26 cellular contexts compared by ENCODE assay signal in genomic region chr2:26759845-26760244, GRCh38.
"Had no signal": no experiment of that assay in that cellular context is flagged by ENCODE, and none has a peak within 500 bp of the region (broad histone marks: within the 10 kb centered on the region; RNA-seq: fewer than 3 reads in every experiment).

No MANE protein-coding gene starts in this region.

- H3K27me3 ChIP-seq: cardiac muscle cell had no signal

- H3K36me3 Mint-ChIP-seq: activated naive CD8-positive, alpha-beta T cell treated with anti-CD3 and anti-CD28 coated beads for 36 hours had no signal

- DNase-seq: activated B cell treated with CpG ODN at 0.5 μM for 24 hours; activated CD4-positive, alpha-beta T cell treated with anti-CD3 and anti-CD28 coated beads for 1 hour; activated CD4-positive, alpha-beta T cell treated with anti-CD3 and anti-CD28 coated beads, Interleukin-2, amount 10 ng/mL, durations not matched to agents 24 days and 14 days; activated CD4-positive, alpha-beta T cell treated with anti-CD3 and anti-CD28 coated beads, Interleukin-2, amount 50 U/mL, for 48 hours; activated CD8-positive, alpha-beta memory T cell treated with anti-CD3 and anti-CD28 coated beads, Interleukin-2, amount 10 ng/mL, durations not matched to agents 7 days and 5 days; activated effector memory CD4-positive, alpha-beta T cell treated with anti-CD3 and anti-CD28 coated beads, Interleukin-2, amount 50 U/mL, for 16 hours; activated naive CD4-positive, alpha-beta T cell treated with Interleukin-2 at 50 U/mL for 16 hours; activated naive CD8-positive, alpha-beta T cell treated with anti-CD3 and anti-CD28 coated beads for 36 hours; activated T-cell treated with anti-CD3 and anti-CD28 coated beads, Interleukin-2, amount 50 U/mL, for 24 hours; brain microvascular endothelial cell; cerebellar nuclear complex; MV-4-11; NCI-H1092 treated with DMSO at 0.1 percent for 48 hours; NCI-H1417 treated with DMSO at 0.1 percent for 48 hours; NCI-H1694; NCI-H2029; NCI-H345; NCI-H510A; NCI-H526 treated with DMSO at 0.1 percent for 48 hours; NCI-H82; SIG-M5; T-helper 17 cell; T-helper 9 cell had no signal

- H3K4me3 Mint-ChIP-seq: activated B cell treated with CpG ODN at 0.5 μM for 24 hours; activated CD4-positive, alpha-beta T cell treated with anti-CD3 and anti-CD28 coated beads, Interleukin-2, amount 10 ng/mL, durations not matched to agents 24 days and 14 days; activated CD8-positive, alpha-beta memory T cell treated with anti-CD3 and anti-CD28 coated beads, Interleukin-2, amount 10 ng/mL, durations not matched to agents 7 days and 5 days; activated naive CD8-positive, alpha-beta T cell treated with anti-CD3 and anti-CD28 coated beads for 36 hours; activated T-cell treated with anti-CD3 and anti-CD28 coated beads, Interleukin-2, amount 50 U/mL, for 24 hours; T-helper 17 cell had no signal

- FAIRE-seq: RCC 7860 had no signal

- H3K9ac ChIP-seq: KMS-11 had no signal

- H3K27me3 Mint-ChIP-seq: activated B cell treated with CpG ODN at 0.5 μM for 24 hours; activated naive CD8-positive, alpha-beta T cell treated with anti-CD3 and anti-CD28 coated beads for 36 hours; activated T-cell treated with anti-CD3 and anti-CD28 coated beads, Interleukin-2, amount 50 U/mL, for 24 hours; T-helper 17 cell had no signal

- ATAC-seq: activated CD8-positive, alpha-beta memory T cell treated with anti-CD3 and anti-CD28 coated beads, Interleukin-2, amount 10 ng/mL, durations not matched to agents 7 days and 5 days; T-helper 17 cell had no signal

- H3K27ac ChIP-seq: brain microvascular endothelial cell, cardiac muscle cell, KMS-11 had no signal

- H3K4me3 ChIP-seq: cardiac muscle cell had no signal

- H3K9me3 Mint-ChIP-seq: activated B cell treated with CpG ODN at 0.5 μM for 24 hours; activated CD4-positive, alpha-beta T cell treated with anti-CD3 and anti-CD28 coated beads, Interleukin-2, amount 10 ng/mL, durations not matched to agents 24 days and 14 days; activated naive CD8-positive, alpha-beta T cell treated with anti-CD3 and anti-CD28 coated beads for 36 hours; activated T-cell treated with anti-CD3 and anti-CD28 coated beads, Interleukin-2, amount 50 U/mL, for 24 hours had no signal

- H3K4me2 ChIP-seq: KMS-11 had no signal

- H3K36me3 ChIP-seq: brain microvascular endothelial cell, cardiac muscle cell had no signal

- H3K27ac Mint-ChIP-seq: activated B cell treated with CpG ODN at 0.5 μM for 24 hours; activated CD4-positive, alpha-beta T cell treated with anti-CD3 and anti-CD28 coated beads, Interleukin-2, amount 10 ng/mL, durations not matched to agents 24 days and 14 days; activated CD8-positive, alpha-beta memory T cell treated with anti-CD3 and anti-CD28 coated beads, Interleukin-2, amount 10 ng/mL, durations not matched to agents 7 days and 5 days; activated naive CD8-positive, alpha-beta T cell treated with anti-CD3 and anti-CD28 coated beads for 36 hours; activated T-cell treated with anti-CD3 and anti-CD28 coated beads, Interleukin-2, amount 50 U/mL, for 24 hours; T-helper 17 cell had no signal
